19 cellular contexts compared by ENCODE assay signal in genomic region chr16:13795131-13795530, GRCh38.
DNase-seq lines count a peak whose midpoint lies in the region; ATAC-seq and TF ChIP-seq lines count a peak whose summit lies in the region.
"Had no signal": no experiment of that assay in that cellular context is flagged by ENCODE, and none has a peak within 500 bp of the region (broad histone marks: within the 10 kb centered on the region; RNA-seq: fewer than 3 reads in every experiment).

No MANE protein-coding gene starts in this region.

- no peak for TF ChIP-seq CTCF in right atrium auricular region (IDR thresholded peaks at IDR 0.05)
- TF ChIP-seq CTCF in heart right ventricle (IDR thresholded peaks at IDR 0.05): no peak
- no peak for TF ChIP-seq CTCF in psoas muscle (IDR thresholded peaks at IDR 0.05)

- no peak for DNase-seq in Right ventricle myocardium inferior (ENCODE audit: missing footprints)
- DNase-seq in right atrium auricular region (ENCODE audit: low spot score): no peak
- peak in 1 of 2 donors; percentile 25 for DNase-seq in heart right ventricle
- DNase-seq in psoas muscle: no peak
- no peak for DNase-seq in aorta
- DNase-seq in SK-N-DZ (ENCODE audit: low spot score): no peak
- DNase-seq in putamen (ENCODE audit: low spot score): no peak
- DNase-seq: 8988T, DND-41, H7, HFFc6, KG1, NCI-H1048, NCI-H1436 treated with DMSO at 0.1 percent for 48 hours, NCI-H2029, NCI-H2171 treated with DMSO at 0.1 percent for 48 hours, NCI-H748 treated with DMSO at 0.1 percent for 48 hours, SHP77 treated with DMSO at 0.1 percent for 48 hours had no signal

- H3K9me3 ChIP-seq in right atrium auricular region (no peaks in the 10 kb centered on the region), heart right ventricle (peaks cover 0 to 6% (median 0%) of the 10 kb centered on the region in 11 donors), psoas muscle (no peaks in the 10 kb centered on the region), aorta (ENCODE audit: control insufficient read depth, low read length) (no peaks in the 10 kb centered on the region)

- H3K27me3 ChIP-seq in right atrium auricular region (no peaks in the 10 kb centered on the region), heart right ventricle (no peaks in the 10 kb centered on the region), psoas muscle (ENCODE audit: insufficient read depth in 3 of 3, low read length in 2 of 3) (no peaks in the 10 kb centered on the region), aorta (ENCODE audit: control insufficient read depth in 1 of 2, insufficient read depth in 2 of 2, low read length in 1 of 2) (no peaks in the 10 kb centered on the region)

- ATAC-seq in Right ventricle myocardium inferior: peak; percentile 34
- ATAC-seq in heart right ventricle: peak; percentile 76 to 95 (median 88)
- peak in 3 of 4 donors; percentile 65 to 79 (median 78) for ATAC-seq in psoas muscle
- ATAC-seq in aorta (ENCODE audit: low FRiP score): peak; percentile 64
- no peak for ATAC-seq in GM21360 (IDR thresholded peaks at IDR 0.05; ENCODE audit: unreplicated experiment)

- H3K36me3 ChIP-seq in right atrium auricular region: no peaks in the 10 kb centered on the region
- H3K36me3 ChIP-seq in heart right ventricle: no peaks in the 10 kb centered on the region
- H3K36me3 ChIP-seq in psoas muscle (ENCODE audit: insufficient read depth in 1 of 2, low read depth in 1 of 2): no peaks in the 10 kb centered on the region
- H3K36me3 ChIP-seq in aorta (ENCODE audit: control insufficient read depth in 1 of 2, insufficient read depth in 2 of 2, low read length in 1 of 2): no peaks in the 10 kb centered on the region

- H3K4me1 ChIP-seq in right atrium auricular region: peaks cover 0 to 11% of the 10 kb centered on the region in 2 donors
- H3K4me1 ChIP-seq in heart right ventricle: peaks cover 0 to 33% (median 12%) of the 10 kb centered on the region in 9 donors
- H3K4me1 ChIP-seq in psoas muscle: peaks cover 22% of the 10 kb centered on the region
- peaks cover 3 to 10% of the 10 kb centered on the region in 2 donors for H3K4me1 ChIP-seq in aorta (ENCODE audit: control insufficient read depth in 1 of 2, insufficient read depth in 2 of 2, low read length in 2 of 2)

- no peak overlapping the region for H3K4me3 ChIP-seq in right atrium auricular region
- no peak overlapping the region for H3K4me3 ChIP-seq in heart right ventricle
- H3K4me3 ChIP-seq in psoas muscle: no peak overlapping the region
- H3K4me3 ChIP-seq in aorta (ENCODE audit: low read length in 2 of 2): no peak overlapping the region

- intact Hi-C loops in Right ventricle myocardium inferior (cut with DNase I) (no loop called here), heart right ventricle (cut with DNase I) (no loop called here), psoas muscle (cut with DNase I) (no loop called here), aorta (cut with DNase I) (loop anchor here in 1 of 2 donors (2.0 to 10.0 kb wide), 2 partner anchors 62 to 160 kb away; no protein-coding TSS in a partner anchor)

- H3K27ac ChIP-seq in right atrium auricular region (no peak overlapping the region), heart right ventricle (peak overlapping the region in 5 of 10 donors; percentile 20 to 69 (median 33)), psoas muscle (no peak overlapping the region), aorta (ENCODE audit: low read depth in 1 of 2, low read length in 2 of 2) (peak overlapping the region; percentile 58 to 87)

- 49 to 72% methylated on average over 3 of the region's 3 CpGs for WGBS in heart right ventricle, 2 donors
- 28 to 53% (median 32%) methylated on average over 3 of the region's 3 CpGs for WGBS in psoas muscle, 3 donors
- 1 to 6% methylated on average over 3 of the region's 3 CpGs for WGBS in aorta, 2 donors

Comparison
In these comparisons a context has a peak if more than half of its experiments do, and no peak if none do; other contexts are left out.
1. H3K27ac ChIP-seq: peak in aorta (2 of 2); none in right atrium auricular region (0 of 2) and psoas muscle (single experiment).